In the genomic region with DNA sequence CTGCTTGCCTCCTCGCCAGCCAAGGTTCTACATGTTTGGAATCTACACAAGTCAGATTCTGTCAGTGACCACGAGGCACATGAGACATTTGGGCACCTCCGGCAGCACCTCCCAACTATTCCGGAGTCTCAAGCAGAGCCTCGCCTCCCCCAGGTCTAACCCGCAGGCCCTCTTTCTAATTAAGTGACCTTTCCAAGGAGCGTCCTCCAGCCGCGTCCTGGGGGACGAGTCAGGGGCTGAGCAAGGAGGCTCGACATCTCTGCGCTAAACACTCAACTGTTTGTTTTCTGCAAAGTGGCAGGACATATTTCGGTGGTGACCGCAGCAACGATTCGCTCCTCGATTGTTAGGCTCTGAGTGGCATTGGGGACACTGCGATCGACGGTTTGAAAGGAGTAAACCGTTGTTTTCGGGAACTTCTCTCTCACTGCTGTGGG, we compare ENCODE assay signal across 8 cellular contexts.
DNase-seq lines count a peak whose midpoint lies in the region; ATAC-seq and TF ChIP-seq lines count a peak whose summit lies in the region.

No MANE protein-coding gene starts in this region.

- peak overlapping the region; percentile 74 for H3K4me3 ChIP-seq in HUES48 (ENCODE audit: low read depth, low read length)
- peak overlapping the region; percentile 73 for H3K4me3 ChIP-seq in brain microvascular endothelial cell (ENCODE audit: low read depth, low read length)

- H3K9me3 ChIP-seq in HUES48 (ENCODE audit: control insufficient read depth, insufficient read depth, low read length): no peaks in the 10 kb centered on the region

- in situ Hi-C loops in brain microvascular endothelial cell (cut with HindIII; ENCODE audit: low pct_ligation_motif_present, low sequenced_read_pairs): no loop called here

- TF ChIP-seq CTCF in brain microvascular endothelial cell (IDR thresholded peaks at IDR 0.05; ENCODE audit: low read depth, low read length, missing control alignments): no peak

- peak overlapping the region; percentile 58; the same call in 1 of the 2 replicates for H3K9ac ChIP-seq in HUES48 (ENCODE audit: low read depth, low read length)

- H3K27ac ChIP-seq in HUES48 (ENCODE audit: low read depth, low read length) (peak overlapping the region; percentile 27), brain microvascular endothelial cell (no peak overlapping the region)

- H3K36me3 ChIP-seq in HUES48 (ENCODE audit: control insufficient read depth, insufficient read depth, low read length) (no peaks in the 10 kb centered on the region), brain microvascular endothelial cell (replicated peaks) (no peaks in the 10 kb centered on the region)

- peaks cover 39% of the 10 kb centered on the region for H3K4me1 ChIP-seq in HUES48 (ENCODE audit: control insufficient read depth, insufficient read depth, low read length)

- peak; percentile 33 for DNase-seq in D341Med (ENCODE audit: low spot score)
- DNase-seq in brain microvascular endothelial cell: peak; percentile 17
- peak; percentile 85 for DNase-seq in left kidney (ENCODE audit: low read depth, low spot score)
- DNase-seq in superior temporal gyrus (ENCODE audit: extremely low spot score): peak; percentile 40
- no peak for DNase-seq in NCI-H446 (lab: John Stamatoyannopoulos, UW)

- H3K27me3 ChIP-seq in HUES48 (ENCODE audit: control insufficient read depth, insufficient read depth, low read length) (peaks cover 38% of the 10 kb centered on the region), brain microvascular endothelial cell (replicated peaks) (peaks cover 24% of the 10 kb centered on the region)

- ATAC-seq in HG02588 (IDR thresholded peaks at IDR 0.05; ENCODE audit: unreplicated experiment) (no peak), HG02884 (IDR thresholded peaks at IDR 0.05; ENCODE audit: unreplicated experiment) (no peak)

Comparison
In these comparisons a context has a peak if more than half of its experiments do, and no peak if none do; other contexts are left out.
1. DNase-seq: peak in D341Med (single experiment), brain microvascular endothelial cell (single experiment), left kidney (single experiment) and superior temporal gyrus (single experiment); none in NCI-H446 (0 of 2).